Comparison of ENCODE assay signal across 13 cellular contexts in the genomic region with DNA sequence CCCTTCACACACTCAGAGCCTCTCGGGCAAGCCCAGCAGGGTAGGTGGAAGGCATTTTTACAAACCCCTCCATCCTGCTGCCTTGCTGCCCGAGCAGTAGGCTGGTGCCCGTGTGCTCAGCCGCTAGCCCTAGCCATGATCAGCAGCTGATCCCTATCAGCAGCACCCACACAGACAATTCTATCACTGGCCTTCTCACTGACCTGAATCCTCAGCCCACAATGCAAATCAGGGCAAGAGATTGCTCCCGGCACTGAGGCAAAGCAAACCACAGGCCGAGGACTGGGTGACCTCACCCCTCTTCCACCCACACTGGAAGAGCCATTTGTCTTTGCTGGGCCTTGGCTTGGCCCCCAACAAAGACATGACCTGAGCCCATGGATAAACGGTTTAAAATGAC. TPM values are rescaled to one million over a fixed set of nuclear protein-coding genes. Genes with fewer than 3 reads are reported as not detected.
DNase-seq lines count a peak whose midpoint lies in the region; ATAC-seq, FAIRE-seq and TF ChIP-seq lines count a peak whose summit lies in the region.
"Had no signal": no experiment of that assay in that cellular context is flagged by ENCODE, and none has a peak within 500 bp of the region (broad histone marks: within the 10 kb centered on the region; RNA-seq: fewer than 3 reads in every experiment).

No MANE protein-coding gene starts in this region.

- H2AFZ ChIP-seq in KMS-11 (ENCODE audit: low read depth) (no peak overlapping the region), osteoblast (ENCODE audit: low read length) (peak overlapping the region; percentile 53)

- ATAC-seq in HG03521 (IDR thresholded peaks at IDR 0.05; ENCODE audit: unreplicated experiment): no peak
- ATAC-seq: right cardiac atrium had no signal

- TF ChIP-seq CTCF in KMS-11 (conservative IDR thresholded peaks at IDR 0.05; ENCODE audit: low read depth, low read length) (no peak), osteoblast (IDR thresholded peaks at IDR 0.05; ENCODE audit: extremely low read depth, low read depth, low read length) (no peak)

- H3K9ac ChIP-seq in KMS-11: no peak overlapping the region
- no peak overlapping the region for H3K9ac ChIP-seq in duodenal mucosa (ENCODE audit: low read depth in 1 of 2, low read length in 2 of 2)

- DNase-seq in GM12892 (ENCODE audit: insufficient read length) (no peak), osteoblast (ENCODE audit: insufficient read length, low spot score, missing footprints) (no peak), HAP-1 (ENCODE audit: low spot score in 2 of 2) (no peak), RKO (ENCODE audit: low spot score) (no peak)
- DNase-seq: activated CD8-positive, alpha-beta memory T cell treated with anti-CD3 and anti-CD28 coated beads for 24 hours; right cardiac atrium; T1000 had no signal

- H3K4me2 ChIP-seq in KMS-11 (peak overlapping the region; percentile 1; the same call in 1 of the 2 replicates), osteoblast (ENCODE audit: insufficient read depth, low read length) (no peak overlapping the region)

- H3K4me3 ChIP-seq in KMS-11 (IDR thresholded peaks at IDR 0.05; ENCODE audit: insufficient read depth, low read depth, low read length): no peak overlapping the region
- H3K4me3 ChIP-seq in duodenal mucosa (ENCODE audit: low read depth in 1 of 2, low read length in 2 of 2): no peak overlapping the region
- no peak overlapping the region for H3K4me3 ChIP-seq in osteoblast (ENCODE audit: insufficient read depth, low read length)
- no peak overlapping the region for H3K4me3 ChIP-seq in HAP-1
- H3K4me3 ChIP-seq: coronary artery had no signal

- H3K79me2 ChIP-seq in KMS-11 (ENCODE audit: insufficient read depth, low read depth) (no peaks in the 10 kb centered on the region), osteoblast (ENCODE audit: insufficient read depth, low read length) (no peaks in the 10 kb centered on the region)

- no peaks in the 10 kb centered on the region for H3K36me3 ChIP-seq in KMS-11 (ENCODE audit: insufficient read depth)
- no peaks in the 10 kb centered on the region for H3K36me3 ChIP-seq in duodenal mucosa (ENCODE audit: control insufficient read depth in 1 of 2, insufficient read depth in 2 of 2, low read length in 2 of 2)
- no peaks in the 10 kb centered on the region for H3K36me3 ChIP-seq in osteoblast (ENCODE audit: insufficient read depth, low read length)
- no peaks in the 10 kb centered on the region for H3K36me3 ChIP-seq in HAP-1 (replicated peaks)

- H3K27ac ChIP-seq in KMS-11 (no peak overlapping the region), duodenal mucosa (ENCODE audit: low read depth, low read length) (peak overlapping the region; percentile 7), osteoblast (ENCODE audit: low read depth, low read length) (no peak overlapping the region)
- H3K27ac ChIP-seq: coronary artery had no signal

- H3K4me1 ChIP-seq in KMS-11 (ENCODE audit: low read depth, poor library complexity, severe bottlenecking) (peaks cover 7% of the 10 kb centered on the region), duodenal mucosa (ENCODE audit: control insufficient read depth in 1 of 2, insufficient read depth in 2 of 2, low read length in 2 of 2) (peaks cover 26 to 37% of the 10 kb centered on the region in 2 donors), osteoblast (ENCODE audit: insufficient read depth, low read length) (peaks cover 10% of the 10 kb centered on the region), HAP-1 (no peaks in the 10 kb centered on the region)

- H3K27me3 ChIP-seq in KMS-11 (ENCODE audit: insufficient read depth, low read depth) (no peaks in the 10 kb centered on the region), duodenal mucosa (ENCODE audit: control insufficient read depth in 1 of 2, insufficient read depth in 2 of 2, low read length in 2 of 2) (no peaks in the 10 kb centered on the region), osteoblast (ENCODE audit: insufficient read depth, low read length) (no peaks in the 10 kb centered on the region), HAP-1 (ENCODE audit: low read depth) (no peaks in the 10 kb centered on the region)

- peak; percentile 9 for FAIRE-seq in GM12892 (lab: Jason Lieb, UNC)
- FAIRE-seq: GM19239 had no signal

- no peaks in the 10 kb centered on the region for H3K9me3 ChIP-seq in duodenal mucosa (ENCODE audit: control insufficient read depth in 1 of 2, low read length in 2 of 2)
- H3K9me3 ChIP-seq in osteoblast (ENCODE audit: low read depth, low read length): no peaks in the 10 kb centered on the region
- H3K9me3 ChIP-seq in HAP-1: no peaks in the 10 kb centered on the region

- in situ Hi-C loops in HAP-1 (cut with MboI; ENCODE audit: low sequenced_read_pairs): no loop called here

- no peaks in the 10 kb centered on the region for H4K20me1 ChIP-seq in KMS-11 (ENCODE audit: insufficient read depth)
- no peaks in the 10 kb centered on the region for H4K20me1 ChIP-seq in osteoblast (ENCODE audit: insufficient read depth, low read length)

- TF ChIP-seq POLR2A in GM12892 (IDR thresholded peaks at IDR 0.05; ENCODE audit: low read depth, low read length): no peak

RNA-seq across cellular contexts. Expression of gene PDZK1, which starts 0.9 kb away (rescaled TPM):
- 0.83 TPM for polyA plus RNA-seq in GM12892 (2012; ENCODE audit: missing spikeins)
- 0.29 and 0.36 TPM in 2 replicates for total RNA-seq in osteoblast

RNA-seq across cellular contexts. Expression of gene CD160, which starts 11.2 kb away (rescaled TPM):
- 0.78 TPM for polyA plus RNA-seq in GM12892 (2012; ENCODE audit: missing spikeins)
- total RNA-seq in osteoblast: not detected in 2 replicates
- total RNA-seq: LHCN-M2, right cardiac atrium had no signal
- polyA plus RNA-seq: right cardiac atrium had no signal
